In genomic region chr2:239236808-239237205, GRCh38 we compare ENCODE assay signal across 15 cellular contexts.
DNase-seq lines count a peak whose midpoint lies in the region; ATAC-seq lines count a peak whose summit lies in the region.
"Had no signal": no experiment of that assay in that cellular context is flagged by ENCODE, and none has a peak within 500 bp of the region (broad histone marks: within the 10 kb centered on the region; RNA-seq: fewer than 3 reads in every experiment).

No MANE protein-coding gene starts in this region.

- no peaks in the 10 kb centered on the region for H3K9me3 ChIP-seq in BLaER1 treated with 17β-estradiol and CSF1 and Interleukin-3, amounts not matched to agents 10 nM and 100 nM (replicated peaks in 1 of 11)
- H3K9me3 ChIP-seq in KOPT-K1 (ENCODE audit: insufficient read depth, low read length, poor library complexity, severe bottlenecking), result no peaks in the 10 kb centered on the region
- H3K9me3 ChIP-seq in mucosa of rectum (ENCODE audit: control insufficient read depth in 2 of 2, low read length in 2 of 2), result no peaks in the 10 kb centered on the region
- H3K9me3 ChIP-seq: left ventricle myocardium inferior had no signal

- 0 out of 22 replicates have a peak, but pooled peaks cover 0 to 8% (median 0%) of the 10 kb centered on the region in 11 experiments for H3K36me3 ChIP-seq in BLaER1 treated with 17β-estradiol and CSF1 and Interleukin-3, amounts not matched to agents 10 nM and 100 nM
- peaks cover 37% of the 10 kb centered on the region for H3K36me3 ChIP-seq in KOPT-K1 (ENCODE audit: insufficient read depth, low read length)
- no peaks in the 10 kb centered on the region for H3K36me3 ChIP-seq in mucosa of rectum (ENCODE audit: control insufficient read depth in 2 of 2, insufficient read depth in 2 of 2, low read length in 2 of 2)
- H3K36me3 ChIP-seq: left ventricle myocardium inferior had no signal

- ATAC-seq in GM21381 (IDR thresholded peaks at IDR 0.05; ENCODE audit: unreplicated experiment), result no peak
- no peak for ATAC-seq in HG02678 (IDR thresholded peaks at IDR 0.05; ENCODE audit: unreplicated experiment)
- no peak for ATAC-seq in GM18873 (IDR thresholded peaks at IDR 0.05; ENCODE audit: low FRiP score, unreplicated experiment)
- ATAC-seq: Panc1 had no signal

- H3K27me3 ChIP-seq in BLaER1 treated with 17β-estradiol and CSF1 and Interleukin-3, amounts not matched to agents 10 nM and 100 nM, result no peaks in the 10 kb centered on the region
- H3K27me3 ChIP-seq in mucosa of rectum (ENCODE audit: control insufficient read depth in 2 of 2, insufficient read depth in 2 of 2, low read length in 2 of 2), result no peaks in the 10 kb centered on the region

- no peak overlapping the region for H3K4me3 ChIP-seq in BLaER1 treated with 17β-estradiol and CSF1 and Interleukin-3, amounts not matched to agents 10 nM and 100 nM
- no peak overlapping the region for H3K4me3 ChIP-seq in mucosa of rectum (ENCODE audit: low read length in 2 of 2)
- H3K4me3 ChIP-seq: left ventricle myocardium inferior had no signal

- H3K4me2 ChIP-seq in BLaER1 treated with 17β-estradiol and CSF1 and Interleukin-3, amounts not matched to agents 10 nM and 100 nM, result peak overlapping the region; percentile 69 to 99 (median 92)

- H4K20me1 ChIP-seq in BLaER1 treated with 17β-estradiol and CSF1 and Interleukin-3, amounts not matched to agents 10 nM and 100 nM, result peaks cover 7 to 99% (median 42%) of the 10 kb centered on the region in 11 experiments; a peak in 16 of 22 replicates

- H3K9ac ChIP-seq in BLaER1 treated with 17β-estradiol and CSF1 and Interleukin-3, amounts not matched to agents 10 nM and 100 nM, result peak overlapping the region in 5 of 11 experiments; percentile 23 to 32 (median 28); a peak in 4 of 22 replicates
- H3K9ac ChIP-seq in mucosa of rectum (ENCODE audit: low read depth in 1 of 2, low read length in 2 of 2), result no peak overlapping the region

- DNase-seq in OCI-M1 (lab: John Stamatoyannopoulos, UW), result peak; percentile 74
- no peak for DNase-seq in SIG-M5 (lab: John Stamatoyannopoulos, UW)
- DNase-seq: activated CD4-positive, CD25-positive, alpha-beta regulatory T cell; activated naive CD4-positive, alpha-beta T cell treated with anti-CD3 and anti-CD28 coated beads, Interleukin-2, amount 10 ng/mL, durations not matched to agents 7 days and 5 days; left ventricle myocardium inferior; MM.1S; NCI-H2227 treated with DMSO at 0.1 percent for 48 hours; stimulated activated CD4-positive, alpha-beta T cell treated with anti-CD3 and anti-CD28 coated beads, Interleukin-15, amount 100 ng/mL, for 24 hours had no signal

- H3K4me1 ChIP-seq in BLaER1 treated with 17β-estradiol and CSF1 and Interleukin-3, amounts not matched to agents 10 nM and 100 nM, result peaks cover 83 to 98% (median 92%) of the 10 kb centered on the region in 10 experiments
- H3K4me1 ChIP-seq in mucosa of rectum (ENCODE audit: control insufficient read depth in 2 of 2, insufficient read depth in 2 of 2, low read length in 2 of 2), result peaks cover 0 to 6% of the 10 kb centered on the region in 2 donors

- H3K27ac ChIP-seq in BLaER1 treated with 17β-estradiol and CSF1 and Interleukin-3, amounts not matched to agents 10 nM and 100 nM, result peak overlapping the region in 7 of 11 experiments; percentile 13 to 57 (median 26); a peak in 11 of 22 replicates
- H3K27ac ChIP-seq in KOPT-K1 (ENCODE audit: low read depth, low read length, poor library complexity, severe bottlenecking), result peak overlapping the region; percentile 59
- peak overlapping the region; percentile 23 to 35 for H3K27ac ChIP-seq in mucosa of rectum (ENCODE audit: low read depth in 2 of 2, low read length in 2 of 2)
- H3K27ac ChIP-seq: left ventricle myocardium inferior had no signal
